22 cellular contexts compared by ENCODE assay signal in genomic region chr1:67312630-67313029, GRCh38. TPM values are rescaled to one million over a fixed set of nuclear protein-coding genes. Genes with fewer than 3 reads are reported as not detected.
DNase-seq lines count a peak whose midpoint lies in the region; ATAC-seq lines count a peak whose summit lies in the region.
"Had no signal": no experiment of that assay in that cellular context is flagged by ENCODE, and none has a peak within 500 bp of the region (broad histone marks: within the 10 kb centered on the region; RNA-seq: fewer than 3 reads in every experiment).

No MANE protein-coding gene starts in this region.

- intact Hi-C loops in activated naive CD4-positive, alpha-beta T cell treated with anti-CD3 and anti-CD28 coated beads for 36 hours (cut with micrococcal nuclease) = loop anchor here (5.0 kb wide), 1 partner anchor 330 kb away; no protein-coding TSS in a partner anchor

- H3K36me3 ChIP-seq in skeletal muscle tissue (ENCODE audit: control insufficient read depth in 3 of 3, insufficient read depth in 3 of 3, low read length in 3 of 3) = no peaks in the 10 kb centered on the region
- H3K36me3 ChIP-seq: brain microvascular endothelial cell, colonic mucosa, Peyer's patch, tibial artery had no signal

- peaks cover 47% of the 10 kb centered on the region for H3K4me1 Mint-ChIP-seq in activated naive CD4-positive, alpha-beta T cell treated with anti-CD3 and anti-CD28 coated beads for 36 hours (ENCODE audit: low read depth)
- H3K4me1 Mint-ChIP-seq: nephron progenitor cell had no signal

- H3K9ac ChIP-seq in skeletal muscle tissue (ENCODE audit: low read depth in 1 of 3, low read length in 3 of 3) = no peak overlapping the region
- H3K9ac ChIP-seq: parathyroid adenoma had no signal

- peak overlapping the region; percentile 95 for H3K27ac Mint-ChIP-seq in activated naive CD4-positive, alpha-beta T cell treated with anti-CD3 and anti-CD28 coated beads for 36 hours
- peak overlapping the region; percentile 52 to 99 for H3K27ac Mint-ChIP-seq in activated naive CD4-positive, alpha-beta T cell treated with anti-CD3 and anti-CD28 coated beads, Interleukin-2, amount 50 U/mL, for 72 hours
- H3K27ac Mint-ChIP-seq: nephron progenitor cell had no signal

- ATAC-seq in activated naive CD4-positive, alpha-beta T cell treated with anti-CD3 and anti-CD28 coated beads, Interleukin-2, amount 50 U/mL, for 72 hours = no peak
- ATAC-seq: left colon; stimulated activated naive B cell treated with anti-CD40 and anti-IgM and Interleukin-4, amounts not matched to agents 10 μg/mL and 1 μg/mL and 100 μg/mL, for 72 hours had no signal

- peaks cover 8 to 22% (median 14%) of the 10 kb centered on the region in 3 donors for H3K4me1 ChIP-seq in skeletal muscle tissue (ENCODE audit: control insufficient read depth in 3 of 3, insufficient read depth in 3 of 3, low read length in 3 of 3)
- H3K4me1 ChIP-seq: parathyroid adenoma had no signal

- H3K36me3 Mint-ChIP-seq in activated naive CD4-positive, alpha-beta T cell treated with anti-CD3 and anti-CD28 coated beads for 36 hours (ENCODE audit: low read depth) = peaks cover 66% of the 10 kb centered on the region
- H3K36me3 Mint-ChIP-seq in activated naive CD4-positive, alpha-beta T cell treated with anti-CD3 and anti-CD28 coated beads, Interleukin-2, amount 50 U/mL, for 72 hours = peaks cover 30 to 59% of the 10 kb centered on the region in 2 donors

- peak overlapping the region; percentile 82 for H3K4me3 Mint-ChIP-seq in activated naive CD4-positive, alpha-beta T cell treated with anti-CD3 and anti-CD28 coated beads for 36 hours
- H3K4me3 Mint-ChIP-seq: nephron progenitor cell; stimulated activated naive B cell treated with anti-CD40 and anti-IgM and Interleukin-4, amounts not matched to agents 10 μg/mL and 1 μg/mL and 100 μg/mL, for 72 hours had no signal

- H3K27ac ChIP-seq in skeletal muscle tissue (ENCODE audit: low read depth, low read length) = peak overlapping the region; percentile 36
- H3K27ac ChIP-seq: brain microvascular endothelial cell, colonic mucosa, parathyroid adenoma, tibial artery had no signal

- H3K27me3 Mint-ChIP-seq in activated naive CD4-positive, alpha-beta T cell treated with anti-CD3 and anti-CD28 coated beads for 36 hours (ENCODE audit: low read depth) = no peaks in the 10 kb centered on the region

- DNase-seq in activated naive CD4-positive, alpha-beta T cell treated with anti-CD3 and anti-CD28 coated beads for 36 hours = no peak
- DNase-seq in activated naive CD4-positive, alpha-beta T cell (lab: John Stamatoyannopoulos, UW) = no peak
- DNase-seq in MV-4-11 (lab: John Stamatoyannopoulos, UW) = peak; percentile 39
- DNase-seq in activated naive CD4-positive, alpha-beta T cell treated with anti-CD3 and anti-CD28 coated beads, Interleukin-2, amount 50 U/mL, for 72 hours (ENCODE audit: low spot score in 2 of 2) = no peak
- no peak for DNase-seq in retina
- DNase-seq in effector CD4-positive, alpha-beta T cell = no peak
- DNase-seq: activated CD4-positive, CD25-positive, alpha-beta regulatory T cell; brain microvascular endothelial cell; colonic mucosa; DMS79 treated with DMSO at 0.1 percent for 48 hours; GOT3; left colon; NCI-H187; NCI-H748 treated with DMSO at 0.1 percent for 48 hours; nephron progenitor cell; Peyer's patch; stimulated activated naive B cell treated with anti-CD40 and anti-IgM and Interleukin-4, amounts not matched to agents 10 μg/mL and 1 μg/mL and 100 μg/mL, for 72 hours; T1000; tibial artery had no signal

- no peaks in the 10 kb centered on the region for H3K27me3 ChIP-seq in skeletal muscle tissue (ENCODE audit: control insufficient read depth in 3 of 3, insufficient read depth in 3 of 3, low read length in 3 of 3)

- CTCF ChIA-PET in activated naive CD4-positive, alpha-beta T cell treated with anti-CD3 and anti-CD28 coated beads for 36 hours (lab: Charles Lee) = interaction anchor here (1.4 kb wide), 1 partner anchor 19 kb away, joined by 3 read pairs; no protein-coding TSS in a partner anchor

- H3K9me3 ChIP-seq in skeletal muscle tissue (ENCODE audit: control insufficient read depth in 3 of 3, low read length in 3 of 3) = no peaks in the 10 kb centered on the region
- H3K9me3 ChIP-seq: colonic mucosa, Peyer's patch, tibial artery had no signal

- no peaks in the 10 kb centered on the region for H3K9me3 Mint-ChIP-seq in activated naive CD4-positive, alpha-beta T cell treated with anti-CD3 and anti-CD28 coated beads for 36 hours
- H3K9me3 Mint-ChIP-seq in activated naive CD4-positive, alpha-beta T cell treated with anti-CD3 and anti-CD28 coated beads, Interleukin-2, amount 50 U/mL, for 72 hours = peaks cover 0 to 6% of the 10 kb centered on the region in 2 donors
- H3K9me3 Mint-ChIP-seq: nephron progenitor cell; stimulated activated naive B cell treated with anti-CD40 and anti-IgM and Interleukin-4, amounts not matched to agents 10 μg/mL and 1 μg/mL and 100 μg/mL, for 72 hours had no signal

- H3K4me3 ChIP-seq in skeletal muscle tissue (ENCODE audit: low read length in 3 of 3) = no peak overlapping the region
- H3K4me3 ChIP-seq: colonic mucosa, Peyer's patch, tibial artery had no signal

RNA-seq across cellular contexts. Expression of gene IL12RB2, which starts 5.0 kb away (rescaled TPM):
- 10 to 100 TPM; 76.5 to 82.9 TPM for total RNA-seq in activated naive CD4-positive, alpha-beta T cell treated with anti-CD3 and anti-CD28 coated beads for 36 hours
- 100 to 1,000 TPM in 1 of 2 donors, 10 to 100 TPM in 1; 29.5 to 123 TPM for total RNA-seq in activated naive CD4-positive, alpha-beta T cell treated with anti-CD3 and anti-CD28 coated beads, Interleukin-2, amount 50 U/mL, for 72 hours
- 3.1 TPM for total RNA-seq in skeletal muscle tissue
- total RNA-seq: fibroblast of lung had no signal
